Comparison of ENCODE assay signal across 8 cellular contexts in the genomic region with DNA sequence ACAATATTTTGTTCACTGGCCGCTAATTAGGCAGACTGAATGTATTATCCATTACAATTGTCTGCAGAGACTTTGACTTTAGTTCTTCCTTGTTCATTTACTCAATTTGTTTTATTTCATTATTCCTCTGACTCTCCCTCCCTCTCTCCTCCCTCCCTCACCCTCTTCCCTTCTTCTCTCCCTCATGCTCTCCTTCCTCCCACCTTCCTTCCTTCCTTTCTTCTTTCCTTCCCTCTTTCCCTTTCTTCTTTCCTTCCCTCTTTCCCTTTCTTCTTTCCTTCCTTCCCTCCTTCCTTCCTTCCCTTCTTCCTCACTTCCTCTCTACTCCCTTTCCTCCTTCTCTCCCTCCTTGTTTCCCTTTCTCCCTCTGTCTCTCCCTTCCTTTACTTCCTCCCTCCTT.
"Had no signal": no experiment of that assay in that cellular context is flagged by ENCODE, and none has a peak within 500 bp of the region (broad histone marks: within the 10 kb centered on the region; RNA-seq: fewer than 3 reads in every experiment).

No MANE protein-coding gene starts in this region.

- H3K4me3 ChIP-seq: GM12878 had no signal

- FAIRE-seq: G401.6, GM12878, GM12891, GM12892, GM18507, GM19239 had no signal

- DNase-seq: GDM1, GF-D8 had no signal

- ATAC-seq: GM12878 had no signal
